Comparison of ENCODE assay signal across 21 cellular contexts in genomic region chr3:71893702-71894479, GRCh38.
DNase-seq lines count a peak whose midpoint lies in the region; ATAC-seq and TF ChIP-seq lines count a peak whose summit lies in the region.
"Had no signal": no experiment of that assay in that cellular context is flagged by ENCODE, and none has a peak within 500 bp of the region (broad histone marks: within the 10 kb centered on the region; RNA-seq: fewer than 3 reads in every experiment).

No MANE protein-coding gene starts in this region.

- H3K23ac ChIP-seq in mesendoderm (ENCODE audit: low read length), result no peak overlapping the region

- H4K8ac ChIP-seq in mesendoderm (ENCODE audit: low read depth, low read length), result no peak overlapping the region

- peak; percentile 79 for ATAC-seq in GM23338
- ATAC-seq in WTC11, result peak; percentile 75
- ATAC-seq in GM19395 (IDR thresholded peaks at IDR 0.05; ENCODE audit: unreplicated experiment), result no peak
- no peak for ATAC-seq in left lobe of liver

- no peaks in the 10 kb centered on the region for H3K9me3 ChIP-seq in endodermal cell (ENCODE audit: control insufficient read depth, low read length)

- H3K18ac ChIP-seq in mesendoderm (ENCODE audit: low read length), result no peak overlapping the region

- H3K4ac ChIP-seq in mesendoderm (ENCODE audit: low read depth, low read length), result no peak overlapping the region

- H3K36me3 ChIP-seq in GM23338 (ENCODE audit: insufficient read depth) (no peaks in the 10 kb centered on the region), endodermal cell (ENCODE audit: control insufficient read depth, insufficient read depth, low read length) (no peaks in the 10 kb centered on the region), mesendoderm (ENCODE audit: control insufficient read depth, insufficient read depth, low read length) (no peaks in the 10 kb centered on the region)

- 0 out of 2 replicates have a peak, but pooled peaks cover 6% of the 10 kb centered on the region for H3K9me2 ChIP-seq in GM23338 (ENCODE audit: insufficient read depth)

- peaks cover 4% of the 10 kb centered on the region for H3K27me3 Mint-ChIP-seq in GM23338 (ENCODE audit: insufficient read depth, low read depth, poor library complexity)
- no peaks in the 10 kb centered on the region for H3K27me3 Mint-ChIP-seq in WTC11 (ENCODE audit: low read depth)
- peaks cover 26% of the 10 kb centered on the region for H3K27me3 Mint-ChIP-seq in endodermal cell (ENCODE audit: insufficient read depth)
- peaks cover 12% of the 10 kb centered on the region for H3K27me3 Mint-ChIP-seq in progenitor cell of endocrine pancreas

- peak overlapping the region; percentile 95 for H2AFZ ChIP-seq in GM23338
- H2AFZ ChIP-seq: PC-9 had no signal

- WGBS in endodermal cell (ENCODE audit: insufficient coverage in 1 of 2, insufficient read length in 1 of 2), 2 experiments, result 67 to 80% methylated on average over 5 to 6 of the region's 6 CpGs
- no CpG with 5 or more reads among the region's 6 CpGs for WGBS in mesendoderm (ENCODE audit: extremely low coverage, insufficient coverage, low lambda C conversion rate)

- H3K4me1 Mint-ChIP-seq in GM23338 (peaks cover 15% of the 10 kb centered on the region), WTC11 (peaks cover 22% of the 10 kb centered on the region), endodermal cell (peaks cover 14% of the 10 kb centered on the region), progenitor cell of endocrine pancreas (ENCODE audit: low read depth) (peaks cover 3% of the 10 kb centered on the region)
- H3K4me1 Mint-ChIP-seq: CD4-positive, CD25-positive, alpha-beta regulatory T cell had no signal

- no peaks in the 10 kb centered on the region for H3F3A ChIP-seq in GM23338 (replicated peaks; ENCODE audit: low read depth)

- H3K27me3 ChIP-seq in GM23338 (ENCODE audit: insufficient read depth) (no peaks in the 10 kb centered on the region), endodermal cell (ENCODE audit: control insufficient read depth, insufficient read depth, low read length, poor library complexity, severe bottlenecking) (peaks cover 4% of the 10 kb centered on the region), mesendoderm (ENCODE audit: insufficient read depth, low read length, poor library complexity) (no peaks in the 10 kb centered on the region)

- POLR2A ChIA-PET in WTC11 (lab: Charles Lee), result no interaction called here

- no peaks in the 10 kb centered on the region for H3K9me3 Mint-ChIP-seq in GM23338
- H3K9me3 Mint-ChIP-seq in WTC11, result 0 out of 2 replicates have a peak, but pooled peaks cover 7% of the 10 kb centered on the region
- H3K9me3 Mint-ChIP-seq in endodermal cell, result no peaks in the 10 kb centered on the region
- H3K9me3 Mint-ChIP-seq in progenitor cell of endocrine pancreas (ENCODE audit: low read depth), result no peaks in the 10 kb centered on the region

- no peak overlapping the region for H2BK15ac ChIP-seq in mesendoderm (replicated peaks; ENCODE audit: low read depth)

- DNase-seq in GM23338 (ENCODE audit: low spot score) (peak; percentile 39), WTC11 (ENCODE audit: low spot score) (no peak), endodermal cell (peak; percentile 73), mesendoderm (peak; percentile 39), NCI-H82 (lab: John Stamatoyannopoulos, UW) (no peak), progenitor cell of endocrine pancreas (ENCODE audit: low spot score, unreplicated experiment) (no peak), left lobe of liver (ENCODE audit: low spot score) (no peak)
- DNase-seq: CD4-positive, CD25-positive, alpha-beta regulatory T cell; DMS153; DND-41; KBM-7; MV-4-11; NCI-H1105; NCI-H1436 treated with DMSO at 0.1 percent for 48 hours; NCI-H187 treated with DMSO at 0.1 percent for 48 hours; NCI-H2107; NCI-H446; NCI-H526; PC-9; SHP77 had no signal

- no peaks in the 10 kb centered on the region for H3K79me1 ChIP-seq in mesendoderm (ENCODE audit: low read length)

- no peak overlapping the region for H3K4me3 ChIP-seq in GM23338
- no peak overlapping the region for H3K4me3 ChIP-seq in endodermal cell (ENCODE audit: low read length)
- H3K4me3 ChIP-seq in mesendoderm (ENCODE audit: low read length), result no peak overlapping the region
- H3K4me3 ChIP-seq: PC-9 had no signal

- H2AK5ac ChIP-seq in mesendoderm (ENCODE audit: low read length), result no peak overlapping the region

- H3K79me2 ChIP-seq in GM23338 (replicated peaks; ENCODE audit: insufficient read depth) (no peaks in the 10 kb centered on the region), mesendoderm (ENCODE audit: control insufficient read depth, insufficient read depth, low read length) (no peaks in the 10 kb centered on the region)

- H3K36me3 Mint-ChIP-seq in GM23338 (ENCODE audit: low read depth) (no peaks in the 10 kb centered on the region), WTC11 (no peaks in the 10 kb centered on the region), endodermal cell (ENCODE audit: low read depth) (no peaks in the 10 kb centered on the region), progenitor cell of endocrine pancreas (ENCODE audit: insufficient read depth) (no peaks in the 10 kb centered on the region)
- H3K36me3 Mint-ChIP-seq: CD4-positive, CD25-positive, alpha-beta regulatory T cell had no signal

- no peak overlapping the region for H3K4me3 Mint-ChIP-seq in GM23338
- H3K4me3 Mint-ChIP-seq in WTC11, result no peak overlapping the region
- no peak overlapping the region for H3K4me3 Mint-ChIP-seq in endodermal cell
- no peak overlapping the region for H3K4me3 Mint-ChIP-seq in progenitor cell of endocrine pancreas (ENCODE audit: low read depth)
- H3K4me3 Mint-ChIP-seq: CD4-positive, CD25-positive, alpha-beta regulatory T cell had no signal

- CTCF ChIA-PET in WTC11 (lab: Charles Lee), result interaction anchor here (0.6 to 1.2 kb wide), 5 partner anchors 8 to 55 kb away, joined by 3 to 4 read pairs (median 3); no protein-coding TSS in a partner anchor

- TF ChIP-seq CTCF in GM23338 (conservative IDR thresholded peaks at IDR 0.05; ENCODE audit: low read depth in 2 of 2) (no peak), WTC11 (IDR thresholded peaks at IDR 0.05) (no peak), endodermal cell (conservative IDR thresholded peaks at IDR 0.05) (no peak), progenitor cell of endocrine pancreas (IDR thresholded peaks at IDR 0.05; ENCODE audit: unreplicated experiment) (no peak)

- no peak overlapping the region for H4K5ac ChIP-seq in mesendoderm (ENCODE audit: low read length)

- H3K4me2 ChIP-seq in GM23338 (peak overlapping the region; percentile 68), mesendoderm (ENCODE audit: low read length) (no peak overlapping the region)
- H3K4me2 ChIP-seq: PC-9 had no signal

- H3K27ac ChIP-seq in GM23338 (ENCODE audit: low read depth), result no peak overlapping the region
- no peak overlapping the region for H3K27ac ChIP-seq in endodermal cell (ENCODE audit: low read depth, low read length)
- H3K27ac ChIP-seq in mesendoderm (ENCODE audit: low read depth, low read length), result no peak overlapping the region
- H3K27ac ChIP-seq: PC-9 had no signal

- peak overlapping the region; percentile 73; the same call in 1 of the 2 replicates for H3K27ac Mint-ChIP-seq in GM23338
- H3K27ac Mint-ChIP-seq in WTC11, result peak overlapping the region; percentile 71
- no peak overlapping the region for H3K27ac Mint-ChIP-seq in endodermal cell
- no peak overlapping the region for H3K27ac Mint-ChIP-seq in progenitor cell of endocrine pancreas

- H4K20me1 ChIP-seq in GM23338 (replicated peaks; ENCODE audit: insufficient read depth), result no peaks in the 10 kb centered on the region

- H3K56ac ChIP-seq in mesendoderm (ENCODE audit: low read length), result peak overlapping the region; percentile 27

- H3K4me1 ChIP-seq in GM23338 (ENCODE audit: insufficient read depth) (peaks cover 10% of the 10 kb centered on the region), endodermal cell (ENCODE audit: control insufficient read depth, insufficient read depth, low read length) (no peaks in the 10 kb centered on the region), mesendoderm (ENCODE audit: control insufficient read depth, low read depth, low read length) (peaks cover 6% of the 10 kb centered on the region)

- H3K9ac ChIP-seq in endodermal cell (ENCODE audit: extremely low read depth, low read length, poor library complexity, severe bottlenecking) (no peak overlapping the region), mesendoderm (ENCODE audit: low read length) (no peak overlapping the region)

- no peak overlapping the region for H2BK120ac ChIP-seq in mesendoderm (ENCODE audit: low read depth, low read length)

- H2BK5ac ChIP-seq in mesendoderm (ENCODE audit: low read length), result no peak overlapping the region

TF ChIP-seq in WTC11, 78 proteins besides CTCF, POLR2A, EP300 and RAD21:
- TF ChIP-seq USF2 (CRISPR knock-in tag; IDR thresholded peaks at IDR 0.05), result peak; percentile 44; the same call in 1 of the 2 replicates
- TF ChIP-seq ZBTB21 (CRISPR knock-in tag; IDR thresholded peaks at IDR 0.05; ENCODE audit: borderline replicate concordance), result no peak

Comparison
In these comparisons a context has a peak if more than half of its experiments do, and no peak if none do; other contexts are left out.
1. ATAC-seq: peak in GM23338 (single experiment) and WTC11 (single experiment); none in GM19395 (single experiment) and left lobe of liver (single experiment).
2. DNase-seq: peak in GM23338 (single experiment), endodermal cell (single experiment) and mesendoderm (single experiment); none in WTC11 (single experiment), NCI-H82 (single experiment), progenitor cell of endocrine pancreas (single experiment) and left lobe of liver (single experiment).
3. H3K27ac Mint-ChIP-seq: peak in GM23338 (single experiment) and WTC11 (single experiment); none in endodermal cell (single experiment) and progenitor cell of endocrine pancreas (single experiment).